In genomic region chr17:79866791-79867190, GRCh38 we compare ENCODE assay signal across 20 cellular contexts. TPM values are rescaled to one million over a fixed set of nuclear protein-coding genes. Genes with fewer than 3 reads are reported as not detected.
DNase-seq lines count a peak whose midpoint lies in the region; ATAC-seq, FAIRE-seq and TF ChIP-seq lines count a peak whose summit lies in the region.
"Had no signal": no experiment of that assay in that cellular context is flagged by ENCODE, and none has a peak within 500 bp of the region (broad histone marks: within the 10 kb centered on the region; RNA-seq: fewer than 3 reads in every experiment).

No MANE protein-coding gene starts in this region.

- TF ChIP-seq CTCF in GM12878 (IDR thresholded peaks at IDR 0.05 in 2 of 3, conservative IDR thresholded peaks at IDR 0.05 in 1 of 3; ENCODE audit: control insufficient read depth in 2 of 3, extremely low read depth in 1 of 3, insufficient read depth in 1 of 3, low read depth in 3 of 3, low read length in 3 of 3) = no peak
- no peak for TF ChIP-seq CTCF in smooth muscle cell (IDR thresholded peaks at IDR 0.05; ENCODE audit: borderline replicate concordance, insufficient read depth, poor library complexity, severe bottlenecking)

- no peaks in the 10 kb centered on the region for H3K9me3 Mint-ChIP-seq in activated CD4-positive, alpha-beta memory T cell treated with anti-CD3 and anti-CD28 coated beads, Interleukin-2, amount 10 ng/mL, durations not matched to agents 7 days and 5 days
- H3K9me3 Mint-ChIP-seq in activated CD4-positive, alpha-beta memory T cell treated with anti-CD3 and anti-CD28 coated beads for 36 hours = no peaks in the 10 kb centered on the region
- H3K9me3 Mint-ChIP-seq: activated naive CD8-positive, alpha-beta T cell treated with anti-CD3 and anti-CD28 coated beads, Interleukin-2, amount 10 ng/mL, durations not matched to agents 7 days and 5 days; natural killer cell treated with Interleukin-12 subunit alpha and Interleukin-12 subunit beta and Interleukin-15 and Interleukin-18, amount 100 ng/mL, for 72 hours had no signal

- TF ChIP-seq EP300 in GM12878 (IDR thresholded peaks at IDR 0.05; ENCODE audit: borderline replicate concordance in 1 of 2, control insufficient read depth in 1 of 2, low read depth in 2 of 2, low read length in 2 of 2) = no peak

- H3K9me3 ChIP-seq in GM12878 (replicated peaks; ENCODE audit: control insufficient read depth, insufficient read depth, low read length) (no peaks in the 10 kb centered on the region), smooth muscle cell (replicated peaks; ENCODE audit: low read depth) (no peaks in the 10 kb centered on the region)
- H3K9me3 ChIP-seq: heart left ventricle had no signal

- H3K27me3 ChIP-seq in GM12878 (replicated peaks in 1 of 2; ENCODE audit: control insufficient read depth in 2 of 2, insufficient read depth in 2 of 2, low read length in 1 of 2) = peaks cover 0 to 3% of the 10 kb centered on the region in 2 experiments; a peak in 2 of 4 replicates
- H3K27me3 ChIP-seq in smooth muscle cell (ENCODE audit: low read depth) = no peaks in the 10 kb centered on the region
- H3K27me3 ChIP-seq: brain microvascular endothelial cell had no signal

- H4K20me1 ChIP-seq in GM12878 (ENCODE audit: control insufficient read depth, insufficient read depth) (no peaks in the 10 kb centered on the region), smooth muscle cell (ENCODE audit: low read depth) (no peaks in the 10 kb centered on the region)

- H3K4me2 ChIP-seq in GM12878 (ENCODE audit: control insufficient read depth, insufficient read depth) (no peak overlapping the region), smooth muscle cell (peak overlapping the region; percentile 38)
- H3K4me2 ChIP-seq: KMS-11 had no signal

- RAD21 ChIA-PET in GM12878 (lab: Charles Lee; ENCODE audit: unreplicated experiment) = no interaction called here

- peak; percentile 13 for FAIRE-seq in GM12878 (lab: Jason Lieb, UNC)
- FAIRE-seq: TTC549 had no signal

- H3K4me3 ChIP-seq in GM12878 (no peak overlapping the region), smooth muscle cell (no peak overlapping the region)
- H3K4me3 ChIP-seq: heart left ventricle had no signal

- TF ChIP-seq POLR2A in GM12878 (IDR thresholded peaks at IDR 0.05; ENCODE audit: low read depth, low read length) = no peak

- WGBS in GM12878 (ENCODE audit: insufficient coverage, insufficient replicate concordance, low lambda C conversion rate, missing lambda C conversion rate) = 55% methylated on average over 5 of the region's 5 CpGs
- WGBS in smooth muscle cell (ENCODE audit: low lambda C conversion rate) = 80% methylated on average over 5 of the region's 5 CpGs

- in situ Hi-C loops in GM12878 (cut with MboI) = no loop called here

- H3K79me2 ChIP-seq in GM12878 (ENCODE audit: control insufficient read depth, insufficient read depth, low read length) = no peaks in the 10 kb centered on the region
- no peaks in the 10 kb centered on the region for H3K79me2 ChIP-seq in smooth muscle cell (ENCODE audit: low read depth)

- POLR2A ChIA-PET in activated CD4-positive, alpha-beta memory T cell treated with anti-CD3 and anti-CD28 coated beads, Interleukin-2, amount 10 ng/mL, durations not matched to agents 7 days and 5 days (lab: Charles Lee) = no interaction called here
- POLR2A ChIA-PET in activated CD4-positive, alpha-beta memory T cell treated with anti-CD3 and anti-CD28 coated beads for 36 hours (lab: Charles Lee) = no interaction called here
- POLR2A ChIA-PET in GM12878 (lab: Charles Lee) = no interaction called here

- H3F3A ChIP-seq in smooth muscle cell (ENCODE audit: low read depth) = no peaks in the 10 kb centered on the region

- intact Hi-C loops in activated CD4-positive, alpha-beta memory T cell treated with anti-CD3 and anti-CD28 coated beads for 36 hours (cut with micrococcal nuclease) = no loop called here
- intact Hi-C loops in GM12878 (cut with micrococcal nuclease; ENCODE audit: unreplicated experiment) = no loop called here

- no peak overlapping the region for H3K4me3 Mint-ChIP-seq in activated CD4-positive, alpha-beta memory T cell treated with anti-CD3 and anti-CD28 coated beads, Interleukin-2, amount 10 ng/mL, durations not matched to agents 7 days and 5 days
- H3K4me3 Mint-ChIP-seq in activated CD4-positive, alpha-beta memory T cell treated with anti-CD3 and anti-CD28 coated beads for 36 hours = no peak overlapping the region
- H3K4me3 Mint-ChIP-seq: activated naive CD8-positive, alpha-beta T cell treated with anti-CD3 and anti-CD28 coated beads, Interleukin-2, amount 10 ng/mL, durations not matched to agents 7 days and 5 days; immature natural killer cell; natural killer cell treated with Interleukin-12 subunit alpha and Interleukin-12 subunit beta and Interleukin-15 and Interleukin-18, amount 100 ng/mL, for 72 hours had no signal

- H3K36me3 ChIP-seq in GM12878 (ENCODE audit: control insufficient read depth in 2 of 2, insufficient read depth in 2 of 2, low read length in 1 of 2) (no peaks in the 10 kb centered on the region), smooth muscle cell (ENCODE audit: low read depth) (no peaks in the 10 kb centered on the region)
- H3K36me3 ChIP-seq: brain microvascular endothelial cell, heart left ventricle had no signal

- H3K4me1 Mint-ChIP-seq in activated CD4-positive, alpha-beta memory T cell treated with anti-CD3 and anti-CD28 coated beads, Interleukin-2, amount 10 ng/mL, durations not matched to agents 7 days and 5 days = peaks cover 8% of the 10 kb centered on the region
- no peaks in the 10 kb centered on the region for H3K4me1 Mint-ChIP-seq in activated CD4-positive, alpha-beta memory T cell treated with anti-CD3 and anti-CD28 coated beads for 36 hours (ENCODE audit: low read depth)
- H3K4me1 Mint-ChIP-seq: activated naive CD8-positive, alpha-beta T cell treated with anti-CD3 and anti-CD28 coated beads, Interleukin-2, amount 10 ng/mL, durations not matched to agents 7 days and 5 days; immature natural killer cell had no signal

- CTCF ChIA-PET in activated CD4-positive, alpha-beta memory T cell treated with anti-CD3 and anti-CD28 coated beads, Interleukin-2, amount 10 ng/mL, durations not matched to agents 7 days and 5 days (lab: Charles Lee) = interaction anchor here (0.7 kb wide), 1 partner anchor 117 kb away, joined by 3 read pairs; no protein-coding TSS in a partner anchor
- CTCF ChIA-PET in activated CD4-positive, alpha-beta memory T cell treated with anti-CD3 and anti-CD28 coated beads for 36 hours (lab: Charles Lee) = no interaction called here
- CTCF ChIA-PET in GM12878 (lab: Yijun Ruan, JAX) = no interaction called here

- H2AFZ ChIP-seq in GM12878 (ENCODE audit: control insufficient read depth, low read depth, low read length) (peak overlapping the region; percentile 48; the same call in 1 of the 2 replicates), smooth muscle cell (ENCODE audit: low read depth) (no peak overlapping the region)

- no TSS peak for BruUV-seq in GM12878 (replicated peaks; lab: Mats Ljungman, UMichigan)

- no peak overlapping the region for H3K9ac ChIP-seq in GM12878 (ENCODE audit: control insufficient read depth, insufficient read depth, low read length)
- peak overlapping the region; percentile 43 for H3K9ac ChIP-seq in smooth muscle cell (ENCODE audit: low read depth)
- H3K9ac ChIP-seq: KMS-11 had no signal

- peaks cover 14% of the 10 kb centered on the region for H3K27me3 Mint-ChIP-seq in activated CD4-positive, alpha-beta memory T cell treated with anti-CD3 and anti-CD28 coated beads, Interleukin-2, amount 10 ng/mL, durations not matched to agents 7 days and 5 days
- H3K27me3 Mint-ChIP-seq in activated CD4-positive, alpha-beta memory T cell treated with anti-CD3 and anti-CD28 coated beads for 36 hours = peaks cover 18% of the 10 kb centered on the region

- SMC1A ChIA-PET in GM12878 (lab: Charles Lee; ENCODE audit: uncharacterized antibody, unreplicated experiment) = interaction anchor here (1.2 kb wide), 1 partner anchor 104 kb away, joined by 3 read pairs; no protein-coding TSS in a partner anchor

- DNase-seq in activated CD4-positive, alpha-beta memory T cell treated with anti-CD3 and anti-CD28 coated beads, Interleukin-2, amount 10 ng/mL, durations not matched to agents 7 days and 5 days = no peak
- DNase-seq in activated CD4-positive, alpha-beta memory T cell treated with anti-CD3 and anti-CD28 coated beads for 36 hours = no peak
- DNase-seq in HT-29 (ENCODE audit: low spot score) (peak; percentile 16), GM12878 (ENCODE audit: low read depth, low spot score) (no peak), smooth muscle cell (lab: John Stamatoyannopoulos, UW; ENCODE audit: unreplicated experiment) (no peak), COR-L47 (lab: John Stamatoyannopoulos, UW) (no peak), NCI-H2227 (lab: John Stamatoyannopoulos, UW; ENCODE audit: unreplicated experiment) (no peak)
- DNase-seq: activated naive CD8-positive, alpha-beta T cell treated with anti-CD3 and anti-CD28 coated beads, Interleukin-2, amount 10 ng/mL, durations not matched to agents 7 days and 5 days; immature natural killer cell; NCI-H2029; RPMI8226; stimulated activated CD4-positive, alpha-beta T cell treated with anti-CD3 and anti-CD28 coated beads, Interleukin-2, amount 100 ng/mL, for 48 hours had no signal

- H3K27ac Mint-ChIP-seq in activated CD4-positive, alpha-beta memory T cell treated with anti-CD3 and anti-CD28 coated beads, Interleukin-2, amount 10 ng/mL, durations not matched to agents 7 days and 5 days = peak overlapping the region; percentile 57
- H3K27ac Mint-ChIP-seq in activated CD4-positive, alpha-beta memory T cell treated with anti-CD3 and anti-CD28 coated beads for 36 hours = no peak overlapping the region
- H3K27ac Mint-ChIP-seq: activated naive CD8-positive, alpha-beta T cell treated with anti-CD3 and anti-CD28 coated beads, Interleukin-2, amount 10 ng/mL, durations not matched to agents 7 days and 5 days; immature natural killer cell; natural killer cell treated with Interleukin-12 subunit alpha and Interleukin-12 subunit beta and Interleukin-15 and Interleukin-18, amount 100 ng/mL, for 72 hours; progenitor cell of endocrine pancreas had no signal

- H3K4me1 ChIP-seq in GM12878 (ENCODE audit: control insufficient read depth, insufficient read depth, low read length) (peaks cover 4% of the 10 kb centered on the region), smooth muscle cell (ENCODE audit: low read depth) (peaks cover 13% of the 10 kb centered on the region)

- TF ChIP-seq RAD21 in GM12878 (IDR thresholded peaks at IDR 0.05; ENCODE audit: insufficient read depth, low read depth, low read length) = no peak

- peak overlapping the region; percentile 51 for H3K27ac ChIP-seq in GM12878 (ENCODE audit: control insufficient read depth, insufficient read depth)
- H3K27ac ChIP-seq in smooth muscle cell (ENCODE audit: low read depth) = peak overlapping the region; percentile 91
- H3K27ac ChIP-seq: brain microvascular endothelial cell, C4-2B, heart left ventricle, KMS-11 had no signal

- no peaks in the 10 kb centered on the region for H3K36me3 Mint-ChIP-seq in activated CD4-positive, alpha-beta memory T cell treated with anti-CD3 and anti-CD28 coated beads, Interleukin-2, amount 10 ng/mL, durations not matched to agents 7 days and 5 days (ENCODE audit: low read depth)
- H3K36me3 Mint-ChIP-seq in activated CD4-positive, alpha-beta memory T cell treated with anti-CD3 and anti-CD28 coated beads for 36 hours = no peaks in the 10 kb centered on the region
- H3K36me3 Mint-ChIP-seq: activated naive CD8-positive, alpha-beta T cell treated with anti-CD3 and anti-CD28 coated beads, Interleukin-2, amount 10 ng/mL, durations not matched to agents 7 days and 5 days; natural killer cell treated with Interleukin-12 subunit alpha and Interleukin-12 subunit beta and Interleukin-15 and Interleukin-18, amount 100 ng/mL, for 72 hours had no signal

- ATAC-seq in GM12878 (peak; percentile 57), HG03439 (IDR thresholded peaks at IDR 0.05; ENCODE audit: unreplicated experiment) (no peak)
- ATAC-seq: heart left ventricle; natural killer cell treated with Interleukin-12 subunit alpha and Interleukin-12 subunit beta and Interleukin-15 and Interleukin-18, amount 100 ng/mL, for 72 hours had no signal

RNA-seq across cellular contexts. Expression of gene CBX4, which starts 27.6 kb away (rescaled TPM):
- 10 to 100 TPM; 34.4 to 36.5 TPM for total RNA-seq in activated CD4-positive, alpha-beta memory T cell treated with anti-CD3 and anti-CD28 coated beads, Interleukin-2, amount 10 ng/mL, durations not matched to agents 7 days and 5 days
- total RNA-seq in activated CD4-positive, alpha-beta memory T cell treated with anti-CD3 and anti-CD28 coated beads for 36 hours = 10 to 100 TPM; 14.0 to 14.2 TPM
- 71.4 and 72.0 TPM in 2 replicates for total RNA-seq in HT-29 (2014; rRNA removed; shearing (Covaris generic))
- total RNA-seq in GM12878 (2013; cell fraction: nucleolus; rRNA removed) = 12.4 and 13.3 TPM in 2 replicates
- total RNA-seq in GM12878 (2014; rRNA removed) = 14.5 and 15.5 TPM in 2 replicates
- total RNA-seq in GM12878 (2014; rRNA removed; fragmentation: Illumina TruSeq; extraction: Trizol) = 4.3 and 4.6 TPM in 2 replicates
- total RNA-seq in GM12878 (2021) = 23.1 and 24.6 TPM in 2 replicates
- polyA plus RNA-seq in GM12878 (2011; ENCODE audit: low read depth) = 3.0 TPM
- 9.1 and 11.3 TPM in 2 replicates for polyA plus RNA-seq in GM12878 (2011; rRNA removed)
- polyA plus RNA-seq in GM12878 (2011; cell fraction: cytosol; rRNA removed) = 10.8 and 17.6 TPM in 2 replicates
- 40.0 and 48.6 TPM in 2 replicates for polyA plus RNA-seq in GM12878 (2011; cell fraction: nucleus; rRNA removed)
- polyA plus RNA-seq in GM12878 (2012) = 12.7 and 18.0 TPM in 2 replicates
- polyA plus RNA-seq in GM12878 (2014; fragmentation: Illumina TruSeq; extraction: Trizol) = 1.7 and 4.2 TPM in 2 replicates
- polyA plus RNA-seq in GM12878 (2014; fragmentation: Nextera tagmentation; extraction: Ambion mirVana) = 1 to 10 TPM in 1 of 2 experiments, under 1 TPM in 1; 0.69 to 1.2 TPM
- polyA plus RNA-seq in GM12878 (2014; rRNA removed) = 19.6 and 20.4 TPM in 2 replicates
- polyA plus RNA-seq in GM12878 (2016; fragmentation: Nextera tagmentation; extraction: Ambion mirVana) = 1 to 10 TPM; 1.6 to 1.8 TPM
- polyA minus RNA-seq in GM12878 (2011; rRNA and poly(A)+ RNA removed) = 5.6 and 15.7 TPM in 2 replicates
- 13.2 and 17.0 TPM in 2 replicates for polyA minus RNA-seq in GM12878 (2011; cell fraction: cytosol; rRNA and poly(A)+ RNA removed)
- polyA minus RNA-seq in GM12878 (2011; cell fraction: nucleus; rRNA and poly(A)+ RNA removed) = 11.6 and 17.4 TPM in 2 replicates
- 17.3 and 17.4 TPM in 2 replicates for total RNA-seq in smooth muscle cell
- polyA plus RNA-seq in smooth muscle cell = 44.6 and 47.2 TPM in 2 replicates
